Comparison of ENCODE assay signal across 8 cellular contexts in the genomic region with DNA sequence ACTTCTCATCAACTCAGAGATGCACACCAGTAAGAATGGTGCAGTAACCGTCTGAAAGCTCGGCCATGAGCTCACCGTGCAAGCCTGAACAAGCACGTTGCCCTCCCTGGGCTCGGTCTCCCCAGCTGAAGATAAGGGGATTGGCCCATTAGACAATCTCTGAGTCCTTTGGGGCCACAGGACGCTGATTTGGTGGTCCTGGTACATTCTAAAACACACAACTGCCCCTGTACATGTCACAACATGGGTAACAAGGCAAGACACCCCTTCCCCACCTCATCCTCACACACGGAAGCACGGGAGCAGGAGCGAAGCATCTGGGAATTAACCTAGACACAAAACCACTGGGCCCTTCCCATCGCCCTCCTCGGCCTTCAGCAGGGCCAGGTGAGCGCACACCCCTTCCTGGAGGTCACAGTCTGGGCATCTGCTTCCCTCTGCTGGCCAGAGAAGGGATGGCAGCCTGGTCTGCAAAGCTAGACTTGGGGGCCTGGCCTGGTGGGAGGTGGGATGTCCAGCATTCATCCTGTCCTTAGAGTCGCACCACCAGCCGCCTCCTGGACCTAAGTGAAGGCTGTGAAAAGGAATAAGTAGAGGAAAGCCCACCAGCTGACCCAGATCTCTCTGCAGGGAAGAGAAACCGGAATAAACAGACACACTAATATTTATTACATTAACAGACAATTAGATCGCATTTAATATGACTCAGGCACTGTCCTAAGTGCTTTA. TPM values are rescaled to one million over a fixed set of nuclear protein-coding genes. Genes with fewer than 3 reads are reported as not detected.
A peak's percentile ranks its signal among the peaks of the same experiment; 100 is the strongest.
DNase-seq lines count a peak whose midpoint lies in the region; ATAC-seq, FAIRE-seq and TF ChIP-seq lines count a peak whose summit lies in the region.

No MANE protein-coding gene starts in this region.

- no peak overlapping the region for H3K9ac ChIP-seq in liver (ENCODE audit: low read depth in 1 of 2, low read length in 2 of 2)

- no peaks in the 10 kb centered on the region for H3K36me3 ChIP-seq in liver (ENCODE audit: control insufficient read depth in 4 of 4, insufficient read depth in 3 of 4, low read depth in 1 of 4, low read length in 3 of 4)

- H3K4me3 ChIP-seq in liver (ENCODE audit: low read depth in 1 of 3, low read length in 3 of 3) = no peak overlapping the region

- peak; percentile 84 for TF ChIP-seq CTCF in liver (IDR thresholded peaks at IDR 0.05; ENCODE audit: low read depth, low read length, missing input control)

- H3K27me3 ChIP-seq in liver (ENCODE audit: control insufficient read depth in 4 of 4, insufficient read depth in 4 of 4, low read length in 3 of 4) = peaks cover 0 to 16% (median 1%) of the 10 kb centered on the region in 4 donors

- FAIRE-seq in H54 (lab: Jason Lieb, UNC) = no peak

- TF ChIP-seq POLR2A in H54 (IDR thresholded peaks at IDR 0.05; ENCODE audit: low read depth, low read length) = no peak

- WGBS in liver = 32% methylated on average over 16 of the region's 16 CpGs

- H3K27ac ChIP-seq in caudate nucleus (ENCODE audit: low read depth, low read length) = no peak overlapping the region
- no peak overlapping the region for H3K27ac ChIP-seq in liver (ENCODE audit: low read depth in 1 of 2, low read length in 2 of 2)

- ATAC-seq in GM21786 (IDR thresholded peaks at IDR 0.05; ENCODE audit: unreplicated experiment) = no peak

- no peaks in the 10 kb centered on the region for H3K9me3 ChIP-seq in liver (ENCODE audit: control insufficient read depth in 4 of 4, low read length in 3 of 4)

- peak; percentile 74 to 83 for TF ChIP-seq RAD21 in liver (IDR thresholded peaks at IDR 0.05)

- H3K4me1 ChIP-seq in liver (ENCODE audit: control insufficient read depth in 4 of 4, insufficient read depth in 4 of 4, low read length in 3 of 4) = no peaks in the 10 kb centered on the region

- DNase-seq in DMS53 treated with DMSO at 0.1 percent for 48 hours (lab: John Stamatoyannopoulos, UW; ENCODE audit: unreplicated experiment) (peak; percentile 54), H54 (ENCODE audit: insufficient read length, low spot score) (peak; percentile 69), NCI-H1930 (lab: John Stamatoyannopoulos, UW) (peak; percentile 58 to 60), caudate nucleus (lab: John Stamatoyannopoulos, UW) (peak in 39 of 61 donors; percentile 1 to 63 (median 14))
- DNase-seq in activated CD4-positive, CD25-positive, alpha-beta regulatory T cell (lab: John Stamatoyannopoulos, UW) = peak; percentile 48 to 79 (median 68)
- DNase-seq in stimulated activated CD8-positive, alpha-beta memory T cell treated with anti-CD3 and anti-CD28 coated beads, Interleukin-12 subunit alpha, Interleukin-12 subunit beta, amount 100 ng/mL, for 24 hours (ENCODE audit: extremely low read depth) = peak; percentile 42

TF ChIP-seq in liver, 16 proteins besides CTCF, POLR2A, EP300 and RAD21:
- TF ChIP-seq, protein P1, sequence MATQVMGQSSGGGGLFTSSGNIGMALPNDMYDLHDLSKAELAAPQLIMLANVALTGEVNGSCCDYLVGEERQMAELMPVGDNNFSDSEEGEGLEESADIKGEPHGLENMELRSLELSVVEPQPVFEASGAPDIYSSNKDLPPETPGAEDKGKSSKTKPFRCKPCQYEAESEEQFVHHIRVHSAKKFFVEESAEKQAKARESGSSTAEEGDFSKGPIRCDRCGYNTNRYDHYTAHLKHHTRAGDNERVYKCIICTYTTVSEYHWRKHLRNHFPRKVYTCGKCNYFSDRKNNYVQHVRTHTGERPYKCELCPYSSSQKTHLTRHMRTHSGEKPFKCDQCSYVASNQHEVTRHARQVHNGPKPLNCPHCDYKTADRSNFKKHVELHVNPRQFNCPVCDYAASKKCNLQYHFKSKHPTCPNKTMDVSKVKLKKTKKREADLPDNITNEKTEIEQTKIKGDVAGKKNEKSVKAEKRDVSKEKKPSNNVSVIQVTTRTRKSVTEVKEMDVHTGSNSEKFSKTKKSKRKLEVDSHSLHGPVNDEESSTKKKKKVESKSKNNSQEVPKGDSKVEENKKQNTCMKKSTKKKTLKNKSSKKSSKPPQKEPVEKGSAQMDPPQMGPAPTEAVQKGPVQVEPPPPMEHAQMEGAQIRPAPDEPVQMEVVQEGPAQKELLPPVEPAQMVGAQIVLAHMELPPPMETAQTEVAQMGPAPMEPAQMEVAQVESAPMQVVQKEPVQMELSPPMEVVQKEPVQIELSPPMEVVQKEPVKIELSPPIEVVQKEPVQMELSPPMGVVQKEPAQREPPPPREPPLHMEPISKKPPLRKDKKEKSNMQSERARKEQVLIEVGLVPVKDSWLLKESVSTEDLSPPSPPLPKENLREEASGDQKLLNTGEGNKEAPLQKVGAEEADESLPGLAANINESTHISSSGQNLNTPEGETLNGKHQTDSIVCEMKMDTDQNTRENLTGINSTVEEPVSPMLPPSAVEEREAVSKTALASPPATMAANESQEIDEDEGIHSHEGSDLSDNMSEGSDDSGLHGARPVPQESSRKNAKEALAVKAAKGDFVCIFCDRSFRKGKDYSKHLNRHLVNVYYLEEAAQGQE (IDR thresholded peaks at IDR 0.05) = no peak
- TF ChIP-seq FOXA1 (IDR thresholded peaks at IDR 0.05) = no peak
- TF ChIP-seq RXRA (IDR thresholded peaks at IDR 0.05) = no peak
- no peak for TF ChIP-seq EGR1 (IDR thresholded peaks at IDR 0.05; ENCODE audit: low read depth in 2 of 2)
- TF ChIP-seq TAF1 (conservative IDR thresholded peaks at IDR 0.05) = no peak
- TF ChIP-seq NR2F2 (IDR thresholded peaks at IDR 0.05) = no peak
- TF ChIP-seq JUND (IDR thresholded peaks at IDR 0.05) = no peak
- no peak for TF ChIP-seq YY1 (IDR thresholded peaks at IDR 0.05)
- TF ChIP-seq HNF4A (conservative IDR thresholded peaks at IDR 0.05) = no peak
- TF ChIP-seq, protein P2, sequence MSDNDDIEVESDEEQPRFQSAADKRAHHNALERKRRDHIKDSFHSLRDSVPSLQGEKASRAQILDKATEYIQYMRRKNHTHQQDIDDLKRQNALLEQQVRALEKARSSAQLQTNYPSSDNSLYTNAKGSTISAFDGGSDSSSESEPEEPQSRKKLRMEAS (IDR thresholded peaks at IDR 0.05) = no peak
- TF ChIP-seq, protein P3, sequence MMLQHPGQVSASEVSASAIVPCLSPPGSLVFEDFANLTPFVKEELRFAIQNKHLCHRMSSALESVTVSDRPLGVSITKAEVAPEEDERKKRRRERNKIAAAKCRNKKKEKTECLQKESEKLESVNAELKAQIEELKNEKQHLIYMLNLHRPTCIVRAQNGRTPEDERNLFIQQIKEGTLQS (IDR thresholded peaks at IDR 0.05) = no peak
- TF ChIP-seq, protein P4, sequence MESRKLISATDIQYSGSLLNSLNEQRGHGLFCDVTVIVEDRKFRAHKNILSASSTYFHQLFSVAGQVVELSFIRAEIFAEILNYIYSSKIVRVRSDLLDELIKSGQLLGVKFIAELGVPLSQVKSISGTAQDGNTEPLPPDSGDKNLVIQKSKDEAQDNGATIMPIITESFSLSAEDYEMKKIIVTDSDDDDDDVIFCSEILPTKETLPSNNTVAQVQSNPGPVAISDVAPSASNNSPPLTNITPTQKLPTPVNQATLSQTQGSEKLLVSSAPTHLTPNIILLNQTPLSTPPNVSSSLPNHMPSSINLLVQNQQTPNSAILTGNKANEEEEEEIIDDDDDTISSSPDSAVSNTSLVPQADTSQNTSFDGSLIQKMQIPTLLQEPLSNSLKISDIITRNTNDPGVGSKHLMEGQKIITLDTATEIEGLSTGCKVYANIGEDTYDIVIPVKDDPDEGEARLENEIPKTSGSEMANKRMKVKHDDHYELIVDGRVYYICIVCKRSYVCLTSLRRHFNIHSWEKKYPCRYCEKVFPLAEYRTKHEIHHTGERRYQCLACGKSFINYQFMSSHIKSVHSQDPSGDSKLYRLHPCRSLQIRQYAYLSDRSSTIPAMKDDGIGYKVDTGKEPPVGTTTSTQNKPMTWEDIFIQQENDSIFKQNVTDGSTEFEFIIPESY (IDR thresholded peaks at IDR 0.05) = no peak
- TF ChIP-seq FOXA2 (IDR thresholded peaks at IDR 0.05) = no peak

RNA-seq across cellular contexts. Expression of a gene that starts 18.9 kb away (rescaled TPM):
- 10 to 100 TPM; 17.6 to 22.9 TPM for total RNA-seq in liver
- polyA plus RNA-seq in liver = 10 to 100 TPM; 28.0 to 42.9 TPM

Comparison
In these comparisons a context has a peak if more than half of its experiments do, and no peak if none do; other contexts are left out.
1. DNase-seq: peak in every context shown above with its lines; median percentile 69 in H54; 68 in activated CD4-positive, CD25-positive, alpha-beta regulatory T cell; 59 in NCI-H1930; 54 in DMS53 treated with DMSO at 0.1 percent for 48 hours; 42 in stimulated activated CD8-positive, alpha-beta memory T cell treated with anti-CD3 and anti-CD28 coated beads, Interleukin-12 subunit alpha, Interleukin-12 subunit beta, amount 100 ng/mL, for 24 hours; 14 in caudate nucleus.